ENCODE assay signal across 1 cellular context in the genomic region with DNA sequence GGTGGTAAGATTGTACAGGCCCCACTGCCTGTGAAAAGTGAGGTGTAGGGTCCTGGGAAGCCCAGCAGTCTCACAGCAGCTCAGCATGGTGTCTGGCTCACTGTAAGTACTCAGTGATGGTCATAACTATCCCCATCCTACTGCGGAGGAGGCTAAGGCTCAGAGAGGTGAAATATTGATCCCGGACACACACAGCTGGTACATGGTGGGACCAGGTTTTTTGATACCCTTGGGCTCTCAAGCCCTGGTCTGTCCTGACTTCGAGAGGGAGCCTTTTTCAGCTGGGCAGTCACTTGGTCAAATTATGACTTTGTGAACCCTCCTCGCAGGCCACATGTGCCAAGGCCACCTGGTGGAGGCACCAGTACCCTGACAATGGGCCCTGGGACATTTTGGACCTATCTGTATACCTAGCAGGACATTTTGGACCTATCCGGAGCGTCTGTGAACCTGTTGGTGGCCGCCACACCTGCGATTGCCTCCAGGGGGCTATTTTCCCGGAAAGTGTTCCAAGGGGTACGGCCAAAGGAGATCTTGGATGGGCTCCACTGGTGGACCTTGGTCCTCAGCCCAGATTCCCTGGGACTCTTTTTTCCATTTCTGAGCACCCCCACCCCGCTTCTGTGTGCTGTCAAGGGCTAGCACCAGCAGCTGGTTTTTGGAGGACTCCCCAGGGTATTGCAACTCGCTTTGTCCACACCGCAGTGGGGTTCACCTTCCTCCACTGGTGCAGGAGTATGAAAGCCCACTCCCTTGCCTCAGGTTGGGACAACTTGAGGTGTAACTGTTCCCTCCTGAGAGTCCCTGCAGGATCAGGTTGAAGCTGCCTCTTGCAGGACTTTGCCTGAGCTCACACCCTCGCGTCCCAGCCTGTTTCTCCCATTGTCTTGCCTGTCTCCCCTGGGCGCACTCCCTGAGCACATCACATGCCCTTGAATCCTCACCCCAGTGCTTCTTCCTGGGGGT.
TF ChIP-seq lines count a peak whose summit lies in the region.

No MANE protein-coding gene starts in this region.

TF ChIP-seq in HEK293T, 16 proteins besides CTCF, POLR2A, EP300 and RAD21 (continued from another document):
- TF ChIP-seq HDGF (IDR thresholded peaks at IDR 0.05; ENCODE audit: borderline replicate concordance) (no peak), SP1 (IDR thresholded peaks at IDR 0.05) (no peak), LEF1 (IDR thresholded peaks at IDR 0.05; ENCODE audit: borderline replicate concordance) (no peak), SUZ12 (IDR thresholded peaks at IDR 0.05) (no peak), PKNOX1 (IDR thresholded peaks at IDR 0.05) (no peak), FOXK2 (IDR thresholded peaks at IDR 0.05) (no peak), ZNF384 (IDR thresholded peaks at IDR 0.05) (no peak), ARNT (IDR thresholded peaks at IDR 0.05) (no peak), L3MBTL2 (conservative IDR thresholded peaks at IDR 0.05) (no peak), FOXM1 (IDR thresholded peaks at IDR 0.05; ENCODE audit: borderline replicate concordance) (no peak)
